12 cellular contexts compared by ENCODE assay signal in the genomic region with DNA sequence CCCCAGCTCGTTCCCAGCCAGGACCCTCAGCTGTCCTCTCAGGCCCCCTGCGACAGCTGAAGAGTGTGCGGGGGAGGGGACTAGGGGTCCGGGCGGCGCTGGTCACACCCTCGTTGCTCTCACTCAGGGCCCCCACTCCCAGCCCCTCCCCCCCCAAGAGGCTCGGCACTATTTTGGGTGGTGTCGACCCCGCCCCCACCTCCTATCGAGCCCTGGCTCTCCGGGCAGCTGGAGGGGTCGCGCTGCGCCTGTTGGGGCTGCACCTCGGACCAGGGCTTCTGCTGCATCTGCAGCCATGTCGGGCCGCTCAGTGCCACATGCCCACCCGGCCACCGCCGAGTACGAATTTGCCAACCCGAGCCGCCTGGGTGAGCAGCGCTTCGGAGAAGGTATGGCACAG. TPM values are rescaled to one million over a fixed set of nuclear protein-coding genes. Genes with fewer than 3 reads are reported as not detected.
DNase-seq lines count a peak whose midpoint lies in the region; ATAC-seq, FAIRE-seq and TF ChIP-seq lines count a peak whose summit lies in the region.
"Had no signal": no experiment of that assay in that cellular context is flagged by ENCODE, and none has a peak within 500 bp of the region (broad histone marks: within the 10 kb centered on the region; RNA-seq: fewer than 3 reads in every experiment).

A gene with protein sequence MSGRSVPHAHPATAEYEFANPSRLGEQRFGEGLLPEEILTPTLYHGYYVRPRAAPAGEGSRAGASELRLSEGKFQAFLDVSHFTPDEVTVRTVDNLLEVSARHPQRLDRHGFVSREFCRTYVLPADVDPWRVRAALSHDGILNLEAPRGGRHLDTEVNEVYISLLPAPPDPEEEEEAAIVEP (plus strand): TSS at position 200 of the 400 bp plus-strand sequence. CDS start 96 bp downstream, at position 296.

- TF ChIP-seq RAD21 in A549 (conservative IDR thresholded peaks at IDR 0.05 in 1 of 2, IDR thresholded peaks at IDR 0.05 in 1 of 2): no peak

- H3K36me3 ChIP-seq in heart right ventricle (peaks cover 0 to 33% (median 18%) of the 10 kb centered on the region in 9 donors), pancreas (no peaks in the 10 kb centered on the region)

- CTCF ChIA-PET in A549 (lab: Yijun Ruan, JAX): no interaction called here
- CTCF ChIA-PET in MCF 10A (lab: Yijun Ruan, JAX): interaction anchor here (0.7 to 1.9 kb wide), 2 partner anchors 16 to 70 kb away, joined by 3 to 7 read pairs; no protein-coding TSS in a partner anchor

- H3K9me3 Mint-ChIP-seq in MCF 10A (ENCODE audit: unreplicated experiment): no peaks in the 10 kb centered on the region
- H3K9me3 Mint-ChIP-seq: activated naive CD4-positive, alpha-beta T cell treated with anti-CD3 and anti-CD28 coated beads for 36 hours had no signal

- H3K4me3 Mint-ChIP-seq in MCF 10A (ENCODE audit: unreplicated experiment) (peak within 1 kb of the TSS; percentile 41), T-helper 17 cell (no peak within 1 kb of the TSS)
- H3K4me3 Mint-ChIP-seq: activated naive CD4-positive, alpha-beta T cell treated with anti-CD3 and anti-CD28 coated beads for 36 hours had no signal

- DNase-seq in A549 (ENCODE audit: low read depth in 1 of 2, low spot score in 1 of 2): no peak
- no peak for DNase-seq in MCF 10A (ENCODE audit: unreplicated experiment)
- DNase-seq in heart right ventricle: peak; percentile 56 to 58
- DNase-seq in pancreas: peak in 3 of 6 donors; percentile 42 to 66 (median 58)
- DNase-seq in activated T-cell treated with anti-CD3 and anti-CD28 coated beads, Interleukin-2, amount 50 U/mL, for 1 hour: no peak
- no peak for DNase-seq in T-helper 17 cell
- DNase-seq in ACHN: no peak
- DNase-seq: activated naive CD4-positive, alpha-beta T cell treated with anti-CD3 and anti-CD28 coated beads for 36 hours; NCI-H2171 had no signal

- H3K27me3 Mint-ChIP-seq in MCF 10A (ENCODE audit: insufficient read depth, unreplicated experiment): no peaks in the 10 kb centered on the region
- H3K27me3 Mint-ChIP-seq in T-helper 17 cell: peaks cover 65% of the 10 kb centered on the region

- FAIRE-seq in A549 (lab: Jason Lieb, UNC): no peak
- no peak for FAIRE-seq in pancreas (lab: Jason Lieb, UNC)
- FAIRE-seq: A204.1 had no signal

- H3K27ac Mint-ChIP-seq in MCF 10A (ENCODE audit: low read depth, unreplicated experiment) (peak within 1 kb of the TSS; percentile 86), T-helper 17 cell (no peak within 1 kb of the TSS)
- H3K27ac Mint-ChIP-seq: activated naive CD4-positive, alpha-beta T cell treated with anti-CD3 and anti-CD28 coated beads for 36 hours had no signal

- H3K4me3 ChIP-seq in A549 (no peak within 1 kb of the TSS), heart right ventricle (peak within 1 kb of the TSS; percentile 51 to 69 (median 62)), pancreas (peak within 1 kb of the TSS in 2 of 4 donors; percentile 15 to 20)

- H3K36me3 Mint-ChIP-seq in MCF 10A (ENCODE audit: insufficient read depth, unreplicated experiment): no peaks in the 10 kb centered on the region
- H3K36me3 Mint-ChIP-seq in T-helper 17 cell (ENCODE audit: low read depth): peaks cover 6% of the 10 kb centered on the region

- BruUV-seq in MCF 10A (replicated peaks; lab: Mats Ljungman, UMichigan): no TSS peak

- in situ Hi-C loops in ACHN (cut with HindIII; ENCODE audit: low pct_ligation_motif_present, low pct_unique_long_range_greater_than_20kb, low sequenced_read_pairs): no loop called here

- 60% methylated on average over 2 of the region's 26 CpGs for WGBS in A549 (ENCODE audit: missing lambda C conversion rate)
- WGBS in heart right ventricle, 2 donors: 3% methylated on average over 24 to 26 of the region's 26 CpGs
- 45% methylated on average over 15 to 26 of the region's 26 CpGs for WGBS in pancreas, 2 donors

- H3K27ac ChIP-seq in A549: peak within 1 kb of the TSS; percentile 49 to 61; a peak in 5 of 6 replicates
- H3K27ac ChIP-seq in heart right ventricle: peak within 1 kb of the TSS; percentile 94 to 99 (median 95)
- H3K27ac ChIP-seq in pancreas: peak within 1 kb of the TSS; percentile 50 to 74 (median 66)

- H3K4me2 ChIP-seq in A549: peak within 1 kb of the TSS; percentile 55

- no peaks in the 10 kb centered on the region for H3K9me3 ChIP-seq in A549
- no peaks in the 10 kb centered on the region for H3K9me3 ChIP-seq in heart right ventricle
- no peaks in the 10 kb centered on the region for H3K9me3 ChIP-seq in pancreas
- H3K9me3 ChIP-seq in T-helper 17 cell (ENCODE audit: control insufficient read depth, low read length, poor library complexity, severe bottlenecking): no peaks in the 10 kb centered on the region

- H3K27me3 ChIP-seq in heart right ventricle (peaks cover 0 to 44% (median 0%) of the 10 kb centered on the region in 7 donors), pancreas (no peaks in the 10 kb centered on the region)

- TF ChIP-seq CTCF in A549 (IDR thresholded peaks at IDR 0.05): no peak
- TF ChIP-seq CTCF in MCF 10A (IDR thresholded peaks at IDR 0.05; ENCODE audit: unreplicated experiment): no peak
- no peak for TF ChIP-seq CTCF in heart right ventricle (IDR thresholded peaks at IDR 0.05)
- no peak for TF ChIP-seq CTCF in pancreas (IDR thresholded peaks at IDR 0.05)

- no peak for TF ChIP-seq POLR2A in A549 (IDR thresholded peaks at IDR 0.05; ENCODE audit: low read length)

- TF ChIP-seq EP300 in A549 (IDR thresholded peaks at IDR 0.05): no peak

- H3K4me1 ChIP-seq in A549 (peaks cover 16% of the 10 kb centered on the region), heart right ventricle (peaks cover 0 to 22% (median 9%) of the 10 kb centered on the region in 9 donors), pancreas (peaks cover 15 to 17% (median 16%) of the 10 kb centered on the region in 3 donors)

- POLR2A ChIA-PET in A549 (lab: Yijun Ruan, JAX) (no interaction called here), MCF 10A (lab: Yijun Ruan, JAX) (interaction anchor here (2.3 to 4.6 kb wide), 5 partner anchors 14 to 66 kb away, joined by 10 to 41 read pairs (median 18); partner anchors contain the start of genes CFAP68 and FDXACB1)

- peaks cover 18% of the 10 kb centered on the region for H3K4me1 Mint-ChIP-seq in MCF 10A (ENCODE audit: insufficient read depth, unreplicated experiment)
- H3K4me1 Mint-ChIP-seq in T-helper 17 cell: peaks cover 3% of the 10 kb centered on the region

- intact Hi-C loops in MCF 10A (cut with micrococcal nuclease): no loop called here
- intact Hi-C loops in heart right ventricle (cut with DNase I): loop anchor here in 4 of 10 donors (5.0 kb wide), 1 partner anchor 35 kb away; the partner anchor contains the start of genes CFAP68 (in 4 of the 4) and FDXACB1 (in 4 of the 4)
- intact Hi-C loops in pancreas (cut with DNase I): no loop called here

- ATAC-seq in A549: no peak
- ATAC-seq in heart right ventricle: peak; percentile 5 to 42 (median 30)
- ATAC-seq in pancreas: no peak
- no peak for ATAC-seq in T-helper 17 cell
- ATAC-seq in HG03095 (IDR thresholded peaks at IDR 0.05; ENCODE audit: unreplicated experiment): no peak

TF ChIP-seq in A549, 52 proteins besides CTCF, POLR2A, EP300 and RAD21:
- TF ChIP-seq ATOH8 (CRISPR knock-in tag; IDR thresholded peaks at IDR 0.05; ENCODE audit: low read depth): no peak
- TF ChIP-seq JUNB (IDR thresholded peaks at IDR 0.05): no peak

RNA-seq across cellular contexts. Expression of the gene that starts here (rescaled TPM):
- 0.07 TPM in 1 of 2 replicates, not detected in the other for polyA plus RNA-seq in A549 (2011; rRNA removed)
- polyA plus RNA-seq in A549 (2012; cell fraction: cytosol; rRNA removed): 0.03 and 0.04 TPM in 2 replicates
- polyA plus RNA-seq in A549 (2012; cell fraction: nucleus; rRNA removed): 0.30 and 0.40 TPM in 2 replicates
- not detected in 3 replicates for polyA plus RNA-seq in A549 (2017; fragmentation: RNase III; extraction: RNeasy Plus Mini Kit Qiagen cat#74134 plus additional on column Dnase treatment)
- polyA minus RNA-seq in A549 (2011; rRNA and poly(A)+ RNA removed): not detected in 2 replicates
- total RNA-seq in MCF 10A (2022): 0.23 TPM in 1 of 2 replicates, not detected in the other
- 10 to 100 TPM; 18.9 to 65.4 (median 29.1) TPM for total RNA-seq in heart right ventricle
- 100 to 1,000 TPM in 1 of 2 donors, 10 to 100 TPM in 1; 37.7 to 136 TPM for polyA plus RNA-seq in heart right ventricle
- total RNA-seq in pancreas: under 1 TPM in 5 of 6 donors, not detected in 1; 0.32 to 0.86 (median 0.61) TPM
- 1 to 10 TPM in 1 of 2 donors, under 1 TPM in 1; 0.85 to 1.5 TPM for polyA plus RNA-seq in pancreas
- total RNA-seq in T-helper 17 cell: not detected
- total RNA-seq: activated naive CD4-positive, alpha-beta T cell treated with anti-CD3 and anti-CD28 coated beads for 36 hours; T-helper 2 cell treated with Interferon-gamma antibody and Interleukin-4, amounts not matched to agents 100 ng/mL and 5 ng/mL, for 36 hours had no signal

Comparison
In these comparisons a context has a peak if more than half of its experiments do, and no peak if none do; other contexts are left out.
1. RNA of the gene that starts here (total RNA-seq): 18.9 to 65.4 TPM in heart right ventricle; 0.32 to 0.86 TPM in pancreas, 0.23 TPM in MCF 10A and not detected in T-helper 17 cell; every median in the first group is over 10 times any median in the second.
2. RNA of the gene that starts here (polyA plus RNA-seq): 37.7 to 136 TPM in heart right ventricle; 0.85 to 1.5 TPM in pancreas and 0.03 to 0.40 TPM in A549; every median in the first group is over 10 times any median in the second.
3. ATAC-seq: peak in heart right ventricle (8 of 8); none in A549 (0 of 2), pancreas (0 of 4), T-helper 17 cell (single experiment) and HG03095 (single experiment).
4. DNase-seq: peak in heart right ventricle (2 of 2); none in A549 (0 of 2), MCF 10A (single experiment), activated T-cell treated with anti-CD3 and anti-CD28 coated beads, Interleukin-2, amount 50 U/mL, for 1 hour (single experiment), T-helper 17 cell (0 of 3) and ACHN (single experiment).
5. Peak in every context shown above with its lines, with median percentiles within 50 percentile points of each other: H3K27ac ChIP-seq.